15 cellular contexts compared by ENCODE assay signal in the genomic region with DNA sequence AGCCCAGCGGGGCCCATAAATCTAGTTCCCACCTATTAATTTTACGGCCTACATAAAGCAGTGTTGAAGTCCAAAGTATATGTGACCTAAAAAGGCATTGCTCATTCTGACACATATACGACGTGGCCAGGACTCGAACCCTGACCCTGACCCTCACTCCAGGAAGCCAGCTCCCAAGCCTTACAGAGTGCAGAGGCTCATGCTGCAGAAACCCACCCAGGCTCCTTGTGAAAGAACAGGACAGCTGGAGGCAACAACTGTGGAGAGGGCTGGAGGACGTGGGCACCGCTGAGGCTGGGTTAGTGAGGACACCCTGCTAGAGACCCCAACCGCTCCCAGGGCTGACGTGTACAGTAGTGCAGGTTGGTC.
"Had no signal": no experiment of that assay in that cellular context is flagged by ENCODE, and none has a peak within 500 bp of the region (broad histone marks: within the 10 kb centered on the region; RNA-seq: fewer than 3 reads in every experiment).

No MANE protein-coding gene starts in this region.

- H3K36me3 ChIP-seq: ascending aorta, lower lobe of right lung, prostate gland, uterus had no signal

- H3K9me3 Mint-ChIP-seq: activated CD4-positive, alpha-beta T cell treated with anti-CD3 and anti-CD28 coated beads, Interleukin-2, amount 10 ng/mL, durations not matched to agents 7 days and 5 days; activated naive CD8-positive, alpha-beta T cell treated with anti-CD3 and anti-CD28 coated beads, Interleukin-2, amount 50 U/mL, for 24 hours; naive thymus-derived CD8-positive, alpha-beta T cell; stimulated activated naive CD8-positive, alpha-beta T cell treated with anti-CD3 and anti-CD28 coated beads, Interleukin-15, Interleukin-2, amounts not matched to agents 100 ng/mL and 50 ng/mL, for 24 hours; T-helper 1 cell treated with Interleukin-12 subunit alpha and Interleukin-12 subunit beta and Interleukin-4 antibody, amounts not matched to agents 30 μg/mL and 1 μg/mL, for 36 hours had no signal

- H3K4me1 ChIP-seq: ascending aorta, prostate gland had no signal

- H3K9me3 ChIP-seq: ascending aorta, lower lobe of right lung, prostate gland, testis, uterus had no signal

- H3K36me3 Mint-ChIP-seq: naive thymus-derived CD8-positive, alpha-beta T cell had no signal

- H3K27me3 Mint-ChIP-seq: activated CD4-positive, alpha-beta T cell treated with anti-CD3 and anti-CD28 coated beads, Interleukin-2, amount 10 ng/mL, durations not matched to agents 7 days and 5 days; activated naive CD8-positive, alpha-beta T cell treated with anti-CD3 and anti-CD28 coated beads, Interleukin-2, amount 50 U/mL, for 24 hours had no signal

- H3K27me3 ChIP-seq: ascending aorta, testis, uterus had no signal

- ATAC-seq: activated naive CD8-positive, alpha-beta T cell treated with anti-CD3 and anti-CD28 coated beads, Interleukin-2, amount 50 U/mL, for 24 hours; naive thymus-derived CD8-positive, alpha-beta T cell; SK-N-SH treated with all-trans-retinoic acid at 6 μM for 48 hours had no signal

- H3K4me1 Mint-ChIP-seq: activated CD4-positive, alpha-beta T cell treated with anti-CD3 and anti-CD28 coated beads, Interleukin-2, amount 10 ng/mL, durations not matched to agents 7 days and 5 days; activated naive CD8-positive, alpha-beta T cell treated with anti-CD3 and anti-CD28 coated beads, Interleukin-2, amount 50 U/mL, for 24 hours; naive thymus-derived CD8-positive, alpha-beta T cell had no signal

- H3K4me3 ChIP-seq: ascending aorta, lower lobe of right lung, prostate gland, testis, uterus had no signal

- H3K4me3 Mint-ChIP-seq: activated CD4-positive, alpha-beta T cell treated with anti-CD3 and anti-CD28 coated beads, Interleukin-2, amount 10 ng/mL, durations not matched to agents 7 days and 5 days; activated naive CD8-positive, alpha-beta T cell treated with anti-CD3 and anti-CD28 coated beads, Interleukin-2, amount 50 U/mL, for 24 hours; naive thymus-derived CD8-positive, alpha-beta T cell; stimulated activated naive CD8-positive, alpha-beta T cell treated with anti-CD3 and anti-CD28 coated beads, Interleukin-15, Interleukin-2, amounts not matched to agents 100 ng/mL and 50 ng/mL, for 24 hours; T-helper 1 cell treated with Interleukin-12 subunit alpha and Interleukin-12 subunit beta and Interleukin-4 antibody, amounts not matched to agents 30 μg/mL and 1 μg/mL, for 36 hours had no signal

- H3K27ac ChIP-seq: ascending aorta, lower lobe of right lung, prostate gland, testis, uterus had no signal

- H3K27ac Mint-ChIP-seq: activated CD4-positive, alpha-beta T cell treated with anti-CD3 and anti-CD28 coated beads, Interleukin-2, amount 10 ng/mL, durations not matched to agents 7 days and 5 days; activated naive CD8-positive, alpha-beta T cell treated with anti-CD3 and anti-CD28 coated beads, Interleukin-2, amount 50 U/mL, for 24 hours; naive thymus-derived CD8-positive, alpha-beta T cell; stimulated activated naive CD8-positive, alpha-beta T cell treated with anti-CD3 and anti-CD28 coated beads, Interleukin-15, Interleukin-2, amounts not matched to agents 100 ng/mL and 50 ng/mL, for 24 hours; T-helper 1 cell treated with Interleukin-12 subunit alpha and Interleukin-12 subunit beta and Interleukin-4 antibody, amounts not matched to agents 30 μg/mL and 1 μg/mL, for 36 hours had no signal

- DNase-seq: activated CD4-positive, alpha-beta T cell treated with anti-CD3 and anti-CD28 coated beads, Interleukin-2, amount 10 ng/mL, durations not matched to agents 7 days and 5 days; activated CD4-positive, CD25-positive, alpha-beta regulatory T cell; activated naive CD4-positive, alpha-beta T cell treated with Interleukin-2 at 50 U/mL for 16 hours; activated naive CD8-positive, alpha-beta T cell treated with anti-CD3 and anti-CD28 coated beads, Interleukin-2, amount 50 U/mL, for 24 hours; lower lobe of right lung; stimulated activated CD4-positive, alpha-beta T cell treated with anti-CD3 and anti-CD28 coated beads, Interleukin-4, amount 100 ng/mL, for 1 hour; stimulated activated CD8-positive, alpha-beta memory T cell treated with anti-CD3 and anti-CD28 coated beads, Interleukin-4, amount 100 ng/mL, for 48 hours; uterus had no signal
